Comparison of ENCODE assay signal across 1 cellular context in the genomic region with DNA sequence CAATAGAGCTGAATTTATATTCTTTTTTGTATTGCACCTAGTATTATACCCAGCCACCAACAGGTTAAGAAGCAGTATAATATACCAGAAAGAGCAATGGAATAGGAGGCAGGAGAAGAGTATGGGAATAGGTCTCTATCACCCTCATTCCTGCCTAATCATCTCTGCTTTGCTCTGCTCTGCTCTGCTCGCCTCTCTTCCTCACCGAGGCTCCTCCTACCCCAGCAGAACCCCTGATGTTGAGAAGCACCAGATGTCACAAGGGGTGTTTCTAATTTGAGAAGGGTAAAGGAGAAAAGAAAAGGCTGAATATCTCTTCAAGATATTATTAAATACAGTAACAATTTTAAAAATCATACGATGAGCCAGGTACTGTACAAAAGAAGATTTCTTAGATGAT.
TF ChIP-seq lines count a peak whose summit lies in the region.

No MANE protein-coding gene starts in this region.

TF ChIP-seq in GM23338, 12 proteins besides CTCF, POLR2A, EP300 and RAD21 (continued from another document):
- TF ChIP-seq, protein P1, sequence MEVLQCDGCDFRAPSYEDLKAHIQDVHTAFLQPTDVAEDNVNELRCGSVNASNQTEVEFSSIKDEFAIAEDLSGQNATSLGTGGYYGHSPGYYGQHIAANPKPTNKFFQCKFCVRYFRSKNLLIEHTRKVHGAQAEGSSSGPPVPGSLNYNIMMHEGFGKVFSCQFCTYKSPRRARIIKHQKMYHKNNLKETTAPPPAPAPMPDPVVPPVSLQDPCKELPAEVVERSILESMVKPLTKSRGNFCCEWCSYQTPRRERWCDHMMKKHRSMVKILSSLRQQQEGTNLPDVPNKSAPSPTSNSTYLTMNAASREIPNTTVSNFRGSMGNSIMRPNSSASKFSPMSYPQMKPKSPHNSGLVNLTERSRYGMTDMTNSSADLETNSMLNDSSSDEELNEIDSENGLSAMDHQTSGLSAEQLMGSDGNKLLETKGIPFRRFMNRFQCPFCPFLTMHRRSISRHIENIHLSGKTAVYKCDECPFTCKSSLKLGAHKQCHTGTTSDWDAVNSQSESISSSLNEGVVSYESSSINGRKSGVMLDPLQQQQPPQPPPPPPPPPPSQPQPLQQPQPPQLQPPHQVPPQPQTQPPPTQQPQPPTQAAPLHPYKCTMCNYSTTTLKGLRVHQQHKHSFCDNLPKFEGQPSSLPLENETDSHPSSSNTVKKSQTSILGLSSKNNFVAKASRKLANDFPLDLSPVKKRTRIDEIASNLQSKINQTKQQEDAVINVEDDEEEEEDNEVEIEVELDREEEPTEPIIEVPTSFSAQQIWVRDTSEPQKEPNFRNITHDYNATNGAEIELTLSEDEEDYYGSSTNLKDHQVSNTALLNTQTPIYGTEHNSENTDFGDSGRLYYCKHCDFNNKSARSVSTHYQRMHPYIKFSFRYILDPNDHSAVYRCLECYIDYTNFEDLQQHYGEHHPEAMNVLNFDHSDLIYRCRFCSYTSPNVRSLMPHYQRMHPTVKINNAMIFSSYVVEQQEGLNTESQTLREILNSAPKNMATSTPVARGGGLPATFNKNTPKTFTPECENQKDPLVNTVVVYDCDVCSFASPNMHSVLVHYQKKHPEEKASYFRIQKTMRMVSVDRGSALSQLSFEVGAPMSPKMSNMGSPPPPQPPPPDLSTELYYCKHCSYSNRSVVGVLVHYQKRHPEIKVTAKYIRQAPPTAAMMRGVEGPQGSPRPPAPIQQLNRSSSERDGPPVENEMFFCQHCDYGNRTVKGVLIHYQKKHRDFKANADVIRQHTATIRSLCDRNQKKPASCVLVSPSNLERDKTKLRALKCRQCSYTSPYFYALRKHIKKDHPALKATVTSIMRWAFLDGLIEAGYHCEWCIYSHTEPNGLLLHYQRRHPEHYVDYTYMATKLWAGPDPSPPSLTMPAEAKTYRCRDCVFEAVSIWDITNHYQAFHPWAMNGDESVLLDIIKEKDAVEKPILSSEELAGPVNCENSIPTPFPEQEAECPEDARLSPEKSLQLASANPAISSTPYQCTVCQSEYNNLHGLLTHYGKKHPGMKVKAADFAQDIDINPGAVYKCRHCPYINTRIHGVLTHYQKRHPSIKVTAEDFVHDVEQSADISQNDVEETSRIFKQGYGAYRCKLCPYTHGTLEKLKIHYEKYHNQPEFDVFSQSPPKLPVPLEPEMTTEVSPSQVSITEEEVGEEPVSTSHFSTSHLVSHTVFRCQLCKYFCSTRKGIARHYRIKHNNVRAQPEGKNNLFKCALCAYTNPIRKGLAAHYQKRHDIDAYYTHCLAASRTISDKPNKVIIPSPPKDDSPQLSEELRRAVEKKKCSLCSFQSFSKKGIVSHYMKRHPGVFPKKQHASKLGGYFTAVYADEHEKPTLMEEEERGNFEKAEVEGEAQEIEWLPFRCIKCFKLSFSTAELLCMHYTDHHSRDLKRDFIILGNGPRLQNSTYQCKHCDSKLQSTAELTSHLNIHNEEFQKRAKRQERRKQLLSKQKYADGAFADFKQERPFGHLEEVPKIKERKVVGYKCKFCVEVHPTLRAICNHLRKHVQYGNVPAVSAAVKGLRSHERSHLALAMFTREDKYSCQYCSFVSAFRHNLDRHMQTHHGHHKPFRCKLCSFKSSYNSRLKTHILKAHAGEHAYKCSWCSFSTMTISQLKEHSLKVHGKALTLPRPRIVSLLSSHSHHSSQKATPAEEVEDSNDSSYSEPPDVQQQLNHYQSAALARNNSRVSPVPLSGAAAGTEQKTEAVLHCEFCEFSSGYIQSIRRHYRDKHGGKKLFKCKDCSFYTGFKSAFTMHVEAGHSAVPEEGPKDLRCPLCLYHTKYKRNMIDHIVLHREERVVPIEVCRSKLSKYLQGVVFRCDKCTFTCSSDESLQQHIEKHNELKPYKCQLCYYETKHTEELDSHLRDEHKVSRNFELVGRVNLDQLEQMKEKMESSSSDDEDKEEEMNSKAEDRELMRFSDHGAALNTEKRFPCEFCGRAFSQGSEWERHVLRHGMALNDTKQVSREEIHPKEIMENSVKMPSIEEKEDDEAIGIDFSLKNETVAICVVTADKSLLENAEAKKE (CRISPR knock-in tag; IDR thresholded peaks at IDR 0.05), result no peak
- TF ChIP-seq, protein P2, sequence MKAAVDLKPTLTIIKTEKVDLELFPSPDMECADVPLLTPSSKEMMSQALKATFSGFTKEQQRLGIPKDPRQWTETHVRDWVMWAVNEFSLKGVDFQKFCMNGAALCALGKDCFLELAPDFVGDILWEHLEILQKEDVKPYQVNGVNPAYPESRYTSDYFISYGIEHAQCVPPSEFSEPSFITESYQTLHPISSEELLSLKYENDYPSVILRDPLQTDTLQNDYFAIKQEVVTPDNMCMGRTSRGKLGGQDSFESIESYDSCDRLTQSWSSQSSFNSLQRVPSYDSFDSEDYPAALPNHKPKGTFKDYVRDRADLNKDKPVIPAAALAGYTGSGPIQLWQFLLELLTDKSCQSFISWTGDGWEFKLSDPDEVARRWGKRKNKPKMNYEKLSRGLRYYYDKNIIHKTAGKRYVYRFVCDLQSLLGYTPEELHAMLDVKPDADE (IDR thresholded peaks at IDR 0.05), result no peak
- TF ChIP-seq EZH2 (IDR thresholded peaks at IDR 0.05; ENCODE audit: low read depth, unreplicated experiment) (no peak), ZNF331 (CRISPR knock-in tag; IDR thresholded peaks at IDR 0.05; ENCODE audit: low read depth) (no peak)
